ENCODE assay signal across 12 cellular contexts in the genomic region with DNA sequence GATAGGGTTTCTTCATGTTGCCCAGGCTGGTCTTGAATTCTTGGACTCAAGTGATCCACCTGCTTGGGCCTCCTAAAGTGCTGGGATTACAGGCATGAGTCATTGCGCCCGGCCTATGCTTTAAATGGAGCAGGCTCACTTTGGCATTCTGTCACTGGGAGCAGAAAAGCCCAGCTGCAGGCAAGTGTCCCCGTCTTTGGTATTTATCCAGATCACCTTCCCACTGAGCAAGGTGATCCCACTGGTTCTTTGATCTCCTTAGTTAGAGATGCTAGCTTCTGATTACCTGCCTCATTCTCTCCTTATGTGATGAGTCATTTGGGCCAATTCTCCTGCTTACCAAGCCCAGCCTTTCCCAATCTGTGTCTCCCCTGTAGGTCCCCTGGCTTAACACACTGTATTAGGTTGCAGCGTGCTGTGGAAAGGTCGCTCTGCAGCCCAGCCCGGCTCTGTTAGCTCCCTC. TPM values are rescaled to one million over a fixed set of nuclear protein-coding genes. Genes with fewer than 3 reads are reported as not detected.
DNase-seq lines count a peak whose midpoint lies in the region; FAIRE-seq and TF ChIP-seq lines count a peak whose summit lies in the region.
"Had no signal": no experiment of that assay in that cellular context is flagged by ENCODE, and none has a peak within 500 bp of the region (broad histone marks: within the 10 kb centered on the region; RNA-seq: fewer than 3 reads in every experiment).

No MANE protein-coding gene starts in this region.

- POLR2A ChIA-PET in H1 (lab: Charles Lee; ENCODE audit: partially characterized antibody) = interaction anchor here (0.6 to 1.2 kb wide), 2 partner anchors 45 to 93 kb away, joined by 3 to 6 read pairs; partner anchors contain the start of gene POM121C

- no peak overlapping the region for H3K4me3 Mint-ChIP-seq in osteocyte (ENCODE audit: unreplicated experiment)
- H3K4me3 Mint-ChIP-seq in endothelial cell (ENCODE audit: unreplicated experiment) = no peak overlapping the region
- H3K4me3 Mint-ChIP-seq: effector memory CD8-positive, alpha-beta T cell had no signal

- H4K8ac ChIP-seq in H1 (ENCODE audit: extremely low read depth, insufficient read depth, low read length) = no peak overlapping the region; the same call in 1 of the 2 replicates

- H4K5ac ChIP-seq in H1 (ENCODE audit: insufficient read length, low read depth, low read length) = no peak overlapping the region

- H3K27ac ChIP-seq in H1 (ENCODE audit: low read depth, low read length) = no peak overlapping the region

- peaks cover 5% of the 10 kb centered on the region for H3K79me1 ChIP-seq in H1 (ENCODE audit: low read depth, low read length)

- no peaks in the 10 kb centered on the region for H3K9me3 Mint-ChIP-seq in osteocyte (ENCODE audit: unreplicated experiment)
- no peaks in the 10 kb centered on the region for H3K9me3 Mint-ChIP-seq in endothelial cell (ENCODE audit: unreplicated experiment)
- H3K9me3 Mint-ChIP-seq: effector memory CD8-positive, alpha-beta T cell had no signal

- no peak overlapping the region for H3K27ac Mint-ChIP-seq in osteocyte (ENCODE audit: unreplicated experiment)
- H3K27ac Mint-ChIP-seq in endothelial cell (ENCODE audit: unreplicated experiment) = no peak overlapping the region
- H3K27ac Mint-ChIP-seq: effector memory CD8-positive, alpha-beta T cell had no signal

- peaks cover 2 to 11% (median 9%) of the 10 kb centered on the region in 4 experiments; a peak in 7 of 8 replicates for H3K36me3 ChIP-seq in H1 (ENCODE audit: control insufficient read depth in 2 of 4, insufficient read depth in 4 of 4, low read length in 3 of 4)

- no peak overlapping the region for H3K14ac ChIP-seq in H1 (ENCODE audit: insufficient read length)

- no peak for FAIRE-seq in H1 (lab: Jason Lieb, UNC)
- FAIRE-seq: GM12892 had no signal

- no peaks in the 10 kb centered on the region for H3K9me3 ChIP-seq in H1 (ENCODE audit: insufficient read depth in 2 of 2, low read depth in 1 of 2, low read length in 1 of 2)

- CTCF ChIA-PET in H1 (lab: Charles Lee; ENCODE audit: partially characterized antibody) = interaction anchor here (0.6 to 1.5 kb wide), 3 partner anchors 230 to 1045 kb away, joined by 3 to 5 read pairs (median 3); no protein-coding TSS in a partner anchor

- TF ChIP-seq EP300 in H1 (IDR thresholded peaks at IDR 0.05; ENCODE audit: borderline replicate concordance in 1 of 2, low read depth in 2 of 2, low read length in 2 of 2) = no peak

- H2BK5ac ChIP-seq in H1 (ENCODE audit: low read depth, low read length) = no peak overlapping the region

- H2BK20ac ChIP-seq in H1 (ENCODE audit: low read length) = no peak overlapping the region

- H3K4me3 ChIP-seq in NB4 (ENCODE audit: low read depth, low read length) = no peak overlapping the region
- no peak overlapping the region for H3K4me3 ChIP-seq in H1 (ENCODE audit: extremely low read depth in 1 of 4, insufficient read depth in 2 of 4, low read depth in 3 of 4, low read length in 4 of 4)

- H3K23ac ChIP-seq in H1 (ENCODE audit: insufficient read length) = no peak overlapping the region

- H3K9ac ChIP-seq in H1 (replicated peaks in 1 of 4; ENCODE audit: extremely low read depth in 1 of 4, low read depth in 3 of 4, low read length in 3 of 4) = no peak overlapping the region

- no peak overlapping the region for H3K56ac ChIP-seq in H1 (replicated peaks; ENCODE audit: insufficient read length, low read depth, low read length)

- H4K20me1 ChIP-seq in H1 (replicated peaks in 1 of 2; ENCODE audit: control insufficient read depth in 1 of 2, insufficient read depth in 2 of 2, low read length in 2 of 2) = no peaks in the 10 kb centered on the region

- no peak overlapping the region for H3K4me2 ChIP-seq in H1 (ENCODE audit: insufficient read depth in 1 of 2, low read depth in 2 of 2, low read length in 2 of 2)

- 64% methylated on average over 6 of the region's 6 CpGs; no CpG with 5 or more reads in 1 of the 2 experiments for WGBS in H1 (ENCODE audit: extremely low coverage in 1 of 2, insufficient coverage in 1 of 2, insufficient read length in 1 of 2, insufficient replicate concordance in 2 of 2, low coverage in 1 of 2, low lambda C conversion rate in 2 of 2, missing lambda C conversion rate in 1 of 2), 2 experiments

- H3K36me3 Mint-ChIP-seq in osteocyte (ENCODE audit: unreplicated experiment) (peaks cover 7% of the 10 kb centered on the region), endothelial cell (ENCODE audit: low read depth, unreplicated experiment) (peaks cover 13% of the 10 kb centered on the region)

- no peak overlapping the region for H3K4ac ChIP-seq in H1 (replicated peaks; ENCODE audit: insufficient read length, low read depth, low read length)

- TF ChIP-seq POLR2A in NB4 (IDR thresholded peaks at IDR 0.05; ENCODE audit: extremely low read depth, insufficient read length) (no peak), H1 (IDR thresholded peaks at IDR 0.05; ENCODE audit: control extremely low read depth in 1 of 2, low read depth in 2 of 2, low read length in 2 of 2) (0 out of 3 replicates have a peak, but pooled peaks of 1 of the 2 experiments have one; percentile 1)

- H3K79me2 ChIP-seq in H1 (ENCODE audit: control insufficient read depth in 1 of 2, insufficient read depth in 2 of 2, low read length in 2 of 2) = peaks cover 3 to 10% of the 10 kb centered on the region in 2 experiments; a peak in 3 of 4 replicates

- no peak overlapping the region for H2BK15ac ChIP-seq in H1 (ENCODE audit: low read length)

- peaks cover 22% of the 10 kb centered on the region for H3K4me1 Mint-ChIP-seq in osteocyte (ENCODE audit: unreplicated experiment)
- peaks cover 10% of the 10 kb centered on the region for H3K4me1 Mint-ChIP-seq in endothelial cell (ENCODE audit: unreplicated experiment)

- H4K91ac ChIP-seq in H1 (replicated peaks; ENCODE audit: insufficient read length, low read length) = no peak overlapping the region

- no peak for TF ChIP-seq RAD21 in H1 (IDR thresholded peaks at IDR 0.05 in 1 of 2, conservative IDR thresholded peaks at IDR 0.05 in 1 of 2; ENCODE audit: low read depth in 2 of 2, low read length in 2 of 2)

- H3K23me2 ChIP-seq in H1 (ENCODE audit: low read depth, low read length) = peaks cover 7% of the 10 kb centered on the region; the same call in 1 of the 2 replicates

- H3K27me3 ChIP-seq in H1 (replicated peaks in 1 of 4; ENCODE audit: control insufficient read depth in 3 of 4, extremely low read depth in 1 of 4, insufficient read depth in 3 of 4, low read length in 3 of 4) = no peaks in the 10 kb centered on the region

- H2AK5ac ChIP-seq in H1 (ENCODE audit: low read depth, low read length) = no peak overlapping the region

- no peak for TF ChIP-seq CTCF in NB4 (IDR thresholded peaks at IDR 0.05; ENCODE audit: low read depth, low read length)
- no peak for TF ChIP-seq CTCF in H1 (IDR thresholded peaks at IDR 0.05; ENCODE audit: control extremely low read depth in 1 of 3, insufficient read depth in 1 of 3, low read depth in 1 of 3, low read length in 3 of 3)
- no peak for TF ChIP-seq CTCF in osteocyte (IDR thresholded peaks at IDR 0.05)
- no peak for TF ChIP-seq CTCF in endothelial cell (IDR thresholded peaks at IDR 0.05; ENCODE audit: unreplicated experiment)

- H3K18ac ChIP-seq in H1 (ENCODE audit: extremely low read depth, low read length) = no peak overlapping the region

- no peak overlapping the region for H2BK120ac ChIP-seq in H1 (replicated peaks; ENCODE audit: low read depth, low read length)

- H3K4me1 ChIP-seq in H1 (replicated peaks in 1 of 4; ENCODE audit: control insufficient read depth in 3 of 4, insufficient read depth in 4 of 4, low read length in 3 of 4) = peaks cover 0 to 4% (median 0%) of the 10 kb centered on the region in 4 experiments; a peak in 2 of 7 replicates

- no peak overlapping the region for H2AFZ ChIP-seq in H1 (ENCODE audit: low read length)

- H3K27me3 Mint-ChIP-seq in osteocyte (ENCODE audit: unreplicated experiment) (no peaks in the 10 kb centered on the region), endothelial cell (ENCODE audit: unreplicated experiment) (peaks cover 5% of the 10 kb centered on the region)
- H3K27me3 Mint-ChIP-seq: effector memory CD8-positive, alpha-beta T cell had no signal

- no peak overlapping the region for H2BK12ac ChIP-seq in H1 (ENCODE audit: low read depth, low read length)

- DNase-seq in H4 (ENCODE audit: low spot score) (peak; percentile 56), NB4 (ENCODE audit: low read depth) (peak; percentile 29), H1 (ENCODE audit: low read depth in 1 of 2, low spot score in 2 of 2) (peak; percentile 19 to 46), osteocyte (ENCODE audit: extremely low spot score, unreplicated experiment) (peak; percentile 36), NCI-H510A (lab: John Stamatoyannopoulos, UW) (no peak), AG20443 (ENCODE audit: low spot score) (no peak), endothelial cell (ENCODE audit: low spot score) (no peak), NCI-H1417 (lab: John Stamatoyannopoulos, UW) (no peak)
- DNase-seq: effector memory CD8-positive, alpha-beta T cell; HCEC 1CT; NCI-H2171 had no signal

TF ChIP-seq in H1, 55 proteins besides CTCF, POLR2A, EP300 and RAD21 (continues in another document):
- TF ChIP-seq BRCA1 (IDR thresholded peaks at IDR 0.05; ENCODE audit: low read depth, low read length) = no peak

RNA-seq across cellular contexts. Expression of gene SPDYE5, which starts 39.3 kb away (rescaled TPM):
- not detected in 2 replicates for total RNA-seq in H4 (2014; rRNA removed; shearing (Covaris generic))
- total RNA-seq in H1 (2021; fragmentation: NEBNext Ultra II Directional; extraction: Animal tissue kit (Norgen Biotek cat#: 25700)) = not detected in 2 replicates
- not detected in 2 replicates for polyA plus RNA-seq in H1 (2011; rRNA removed)
- not detected for polyA plus RNA-seq in H1 (2011; cell fraction: cytosol; rRNA removed)
- polyA plus RNA-seq in H1 (2011; cell fraction: nucleus; rRNA removed) = not detected
- polyA plus RNA-seq in H1 (2012, experiment 1 of 2) = 0.77 to 1.3 TPM (median 1.0 TPM) in 4 replicates
- polyA plus RNA-seq in H1 (2012, experiment 2 of 2) = 0.24 TPM
- not detected for polyA plus RNA-seq in H1 (2013, experiment 1 of 2)
- not detected for polyA plus RNA-seq in H1 (2013, experiment 2 of 2)
- polyA minus RNA-seq in H1 (2011; rRNA and poly(A)+ RNA removed) = not detected in 2 replicates
- not detected for polyA minus RNA-seq in H1 (2011; cell fraction: cytosol; rRNA and poly(A)+ RNA removed)
- not detected for polyA minus RNA-seq in H1 (2011; cell fraction: nucleus; rRNA and poly(A)+ RNA removed)
- not detected in 2 replicates for total RNA-seq in osteocyte
- not detected for total RNA-seq in endothelial cell (ENCODE audit: unreplicated experiment)

RNA-seq across cellular contexts. Expression of gene POM121C, which starts 45.3 kb away (rescaled TPM):
- total RNA-seq in H4 (2014; rRNA removed; shearing (Covaris generic)) = 4.9 and 8.8 TPM in 2 replicates
- 56.8 and 58.0 TPM in 2 replicates for total RNA-seq in H1 (2021; fragmentation: NEBNext Ultra II Directional; extraction: Animal tissue kit (Norgen Biotek cat#: 25700))
- polyA plus RNA-seq in H1 (2011; rRNA removed) = 16.5 and 21.1 TPM in 2 replicates
- polyA plus RNA-seq in H1 (2011; cell fraction: cytosol; rRNA removed) = 9.8 TPM
- polyA plus RNA-seq in H1 (2011; cell fraction: nucleus; rRNA removed) = 25.6 TPM
- polyA plus RNA-seq in H1 (2012, experiment 1 of 2) = 41.5 to 55.3 TPM (median 53.1 TPM) in 4 replicates
- 31.0 TPM for polyA plus RNA-seq in H1 (2012, experiment 2 of 2)
- polyA plus RNA-seq in H1 (2013, experiment 1 of 2) = 48.3 TPM
- 55.3 TPM for polyA plus RNA-seq in H1 (2013, experiment 2 of 2)
- polyA minus RNA-seq in H1 (2011; rRNA and poly(A)+ RNA removed) = 35.7 and 36.2 TPM in 2 replicates
- polyA minus RNA-seq in H1 (2011; cell fraction: cytosol; rRNA and poly(A)+ RNA removed) = 18.9 TPM
- 19.5 TPM for polyA minus RNA-seq in H1 (2011; cell fraction: nucleus; rRNA and poly(A)+ RNA removed)
- total RNA-seq in osteocyte (43.3 and 44.3 TPM in 2 replicates), endothelial cell (ENCODE audit: unreplicated experiment) (66.4 TPM)

Comparison
In these comparisons a context has a peak if more than half of its experiments do, and no peak if none do; other contexts are left out.
1. DNase-seq: peak in H4 (single experiment), NB4 (single experiment), H1 (2 of 2) and osteocyte (single experiment); none in NCI-H510A (single experiment), AG20443 (single experiment), endothelial cell (single experiment) and NCI-H1417 (0 of 3).